Comparison of ENCODE assay signal across 23 cellular contexts in genomic region chrX:13254870-13255269, GRCh38.
DNase-seq lines count a peak whose midpoint lies in the region; ATAC-seq lines count a peak whose summit lies in the region.
"Had no signal": no experiment of that assay in that cellular context is flagged by ENCODE, and none has a peak within 500 bp of the region (broad histone marks: within the 10 kb centered on the region; RNA-seq: fewer than 3 reads in every experiment).

No MANE protein-coding gene starts in this region.

- peaks cover 45% of the 10 kb centered on the region for H3K4me1 Mint-ChIP-seq in T-helper 1 cell treated with Interleukin-12 subunit alpha and Interleukin-12 subunit beta and Interleukin-4 antibody, amounts not matched to agents 30 μg/mL and 1 μg/mL, for 36 hours (ENCODE audit: low read depth)
- H3K4me1 Mint-ChIP-seq in activated CD8-positive, alpha-beta T cell treated with anti-CD3 and anti-CD28 coated beads, Interleukin-2, amount 10 ng/mL, durations not matched to agents 7 days and 5 days (ENCODE audit: low read depth), result peaks cover 45% of the 10 kb centered on the region
- peaks cover 39% of the 10 kb centered on the region for H3K4me1 Mint-ChIP-seq in stimulated activated effector memory CD8-positive, alpha-beta T cell treated with anti-CD3 and anti-CD28 coated beads, Interleukin-12 subunit alpha, Interleukin-12 subunit beta, amount 100 ng/mL, for 72 hours

- peak overlapping the region; percentile 53 for H3K27ac Mint-ChIP-seq in T-helper 1 cell treated with Interleukin-12 subunit alpha and Interleukin-12 subunit beta and Interleukin-4 antibody, amounts not matched to agents 30 μg/mL and 1 μg/mL, for 36 hours
- peak overlapping the region; percentile 20 for H3K27ac Mint-ChIP-seq in activated CD8-positive, alpha-beta T cell treated with anti-CD3 and anti-CD28 coated beads, Interleukin-2, amount 10 ng/mL, durations not matched to agents 7 days and 5 days
- H3K27ac Mint-ChIP-seq in stimulated activated effector memory CD8-positive, alpha-beta T cell treated with anti-CD3 and anti-CD28 coated beads, Interleukin-12 subunit alpha, Interleukin-12 subunit beta, amount 100 ng/mL, for 72 hours, result no peak overlapping the region
- H3K27ac Mint-ChIP-seq: activated CD4-positive, alpha-beta T cell treated with anti-CD3 and anti-CD28 coated beads for 36 hours; effector memory CD8-positive, alpha-beta T cell; T-cell had no signal

- H3K36me3 Mint-ChIP-seq in T-helper 1 cell treated with Interleukin-12 subunit alpha and Interleukin-12 subunit beta and Interleukin-4 antibody, amounts not matched to agents 30 μg/mL and 1 μg/mL, for 36 hours (ENCODE audit: low read depth), result peaks cover 4% of the 10 kb centered on the region
- H3K36me3 Mint-ChIP-seq in activated CD8-positive, alpha-beta T cell treated with anti-CD3 and anti-CD28 coated beads, Interleukin-2, amount 10 ng/mL, durations not matched to agents 7 days and 5 days (ENCODE audit: low read depth), result peaks cover 4% of the 10 kb centered on the region
- H3K36me3 Mint-ChIP-seq in stimulated activated effector memory CD8-positive, alpha-beta T cell treated with anti-CD3 and anti-CD28 coated beads, Interleukin-12 subunit alpha, Interleukin-12 subunit beta, amount 100 ng/mL, for 72 hours, result no peaks in the 10 kb centered on the region
- H3K36me3 Mint-ChIP-seq: IgD-negative memory B cell, T-cell had no signal

- POLR2A ChIA-PET in activated CD8-positive, alpha-beta T cell treated with anti-CD3 and anti-CD28 coated beads, Interleukin-2, amount 10 ng/mL, durations not matched to agents 7 days and 5 days (lab: Charles Lee), result no interaction called here

- H3K9me3 Mint-ChIP-seq in T-helper 1 cell treated with Interleukin-12 subunit alpha and Interleukin-12 subunit beta and Interleukin-4 antibody, amounts not matched to agents 30 μg/mL and 1 μg/mL, for 36 hours, result peaks cover 5% of the 10 kb centered on the region
- no peaks in the 10 kb centered on the region for H3K9me3 Mint-ChIP-seq in activated CD8-positive, alpha-beta T cell treated with anti-CD3 and anti-CD28 coated beads, Interleukin-2, amount 10 ng/mL, durations not matched to agents 7 days and 5 days (ENCODE audit: insufficient read depth)
- peaks cover 4% of the 10 kb centered on the region for H3K9me3 Mint-ChIP-seq in stimulated activated effector memory CD8-positive, alpha-beta T cell treated with anti-CD3 and anti-CD28 coated beads, Interleukin-12 subunit alpha, Interleukin-12 subunit beta, amount 100 ng/mL, for 72 hours
- H3K9me3 Mint-ChIP-seq: effector memory CD8-positive, alpha-beta T cell had no signal

- no peak for ATAC-seq in activated CD8-positive, alpha-beta T cell treated with anti-CD3 and anti-CD28 coated beads, Interleukin-2, amount 10 ng/mL, durations not matched to agents 7 days and 5 days
- peak; percentile 62 for ATAC-seq in stimulated activated effector memory CD8-positive, alpha-beta T cell treated with anti-CD3 and anti-CD28 coated beads, Interleukin-12 subunit alpha, Interleukin-12 subunit beta, amount 100 ng/mL, for 72 hours
- ATAC-seq in HG03460 (IDR thresholded peaks at IDR 0.05; ENCODE audit: unreplicated experiment), result no peak
- no peak for ATAC-seq in GM19463 (IDR thresholded peaks at IDR 0.05; ENCODE audit: unreplicated experiment)
- no peak for ATAC-seq in sciatic nerve
- ATAC-seq: effector memory CD8-positive, alpha-beta T cell; gastroesophageal sphincter; T-cell had no signal

- H3K4me3 Mint-ChIP-seq in T-helper 1 cell treated with Interleukin-12 subunit alpha and Interleukin-12 subunit beta and Interleukin-4 antibody, amounts not matched to agents 30 μg/mL and 1 μg/mL, for 36 hours, result no peak overlapping the region
- H3K4me3 Mint-ChIP-seq in activated CD8-positive, alpha-beta T cell treated with anti-CD3 and anti-CD28 coated beads, Interleukin-2, amount 10 ng/mL, durations not matched to agents 7 days and 5 days, result no peak overlapping the region
- H3K4me3 Mint-ChIP-seq in stimulated activated effector memory CD8-positive, alpha-beta T cell treated with anti-CD3 and anti-CD28 coated beads, Interleukin-12 subunit alpha, Interleukin-12 subunit beta, amount 100 ng/mL, for 72 hours, result no peak overlapping the region
- H3K4me3 Mint-ChIP-seq: activated CD4-positive, alpha-beta T cell treated with anti-CD3 and anti-CD28 coated beads for 36 hours; effector memory CD8-positive, alpha-beta T cell; T-cell had no signal

- CTCF ChIA-PET in activated CD8-positive, alpha-beta T cell treated with anti-CD3 and anti-CD28 coated beads, Interleukin-2, amount 10 ng/mL, durations not matched to agents 7 days and 5 days (lab: Charles Lee), result interaction anchor here (1.0 to 2.1 kb wide), 3 partner anchors 81 to 308 kb away, joined by 3 to 6 read pairs (median 4); no protein-coding TSS in a partner anchor

- no peaks in the 10 kb centered on the region for H3K27me3 Mint-ChIP-seq in T-helper 1 cell treated with Interleukin-12 subunit alpha and Interleukin-12 subunit beta and Interleukin-4 antibody, amounts not matched to agents 30 μg/mL and 1 μg/mL, for 36 hours (ENCODE audit: low read depth)
- H3K27me3 Mint-ChIP-seq in activated CD8-positive, alpha-beta T cell treated with anti-CD3 and anti-CD28 coated beads, Interleukin-2, amount 10 ng/mL, durations not matched to agents 7 days and 5 days (ENCODE audit: low read depth), result peaks cover 3% of the 10 kb centered on the region
- H3K27me3 Mint-ChIP-seq: activated CD4-positive, alpha-beta T cell treated with anti-CD3 and anti-CD28 coated beads for 36 hours; effector memory CD8-positive, alpha-beta T cell; progenitor cell of endocrine pancreas had no signal

- intact Hi-C loops in sciatic nerve (cut with DNase I), result no loop called here

- no peak overlapping the region for H3K4me3 ChIP-seq in Jurkat, Clone E6-1 (ENCODE audit: low read length)
- H3K4me3 ChIP-seq: gastroesophageal sphincter, mucosa of descending colon, thyroid gland had no signal

- DNase-seq in T-helper 1 cell (no peak), sciatic nerve (ENCODE audit: low spot score) (no peak)
- peak; percentile 11 for DNase-seq in Jurkat, Clone E6-1 (ENCODE audit: low read depth, low spot score)
- peak; percentile 24 for DNase-seq in activated CD8-positive, alpha-beta T cell treated with anti-CD3 and anti-CD28 coated beads, Interleukin-2, amount 10 ng/mL, durations not matched to agents 7 days and 5 days
- DNase-seq in stimulated activated effector memory CD8-positive, alpha-beta T cell treated with anti-CD3 and anti-CD28 coated beads, Interleukin-12 subunit alpha, Interleukin-12 subunit beta, amount 100 ng/mL, for 72 hours (ENCODE audit: low spot score in 2 of 2), result no peak
- DNase-seq: 8988T; activated effector memory CD4-positive, alpha-beta T cell treated with Interleukin-2 at 50 U/mL for 16 hours; COR-L47; DMS79 treated with DMSO at 0.1 percent for 48 hours; effector memory CD8-positive, alpha-beta T cell; NCI-H1092; NCI-H187 treated with DMSO at 0.1 percent for 48 hours; stimulated activated CD4-positive, alpha-beta T cell treated with anti-CD3 and anti-CD28 coated beads, Interleukin-1b, Interleukin-23, amount 100 ng/mL, for 48 hours; T-cell had no signal

Comparison
In these comparisons a context has a peak if more than half of its experiments do, and no peak if none do; other contexts are left out.
1. DNase-seq: peak in Jurkat, Clone E6-1 (single experiment) and activated CD8-positive, alpha-beta T cell treated with anti-CD3 and anti-CD28 coated beads, Interleukin-2, amount 10 ng/mL, durations not matched to agents 7 days and 5 days (single experiment); none in T-helper 1 cell (0 of 5), stimulated activated effector memory CD8-positive, alpha-beta T cell treated with anti-CD3 and anti-CD28 coated beads, Interleukin-12 subunit alpha, Interleukin-12 subunit beta, amount 100 ng/mL, for 72 hours (0 of 2) and sciatic nerve (single experiment).